In genomic region chr16:67658849-67659674, GRCh38 we compare ENCODE assay signal across 8 cellular contexts. TPM values are rescaled to one million over a fixed set of nuclear protein-coding genes. Genes with fewer than 3 reads are reported as not detected.
A peak's percentile ranks its signal among the peaks of the same experiment; 100 is the strongest.
DNase-seq lines count a peak whose midpoint lies in the region; ATAC-seq and TF ChIP-seq lines count a peak whose summit lies in the region.

No MANE protein-coding gene starts in this region.

- peaks cover 13 to 22% of the 10 kb centered on the region in 2 donors for H3K4me1 ChIP-seq in left lung
- H3K4me1 ChIP-seq in thoracic aorta (ENCODE audit: control insufficient read depth in 1 of 2, low read depth in 2 of 2): peaks cover 12 to 19% of the 10 kb centered on the region in 2 donors

- H3K27ac Mint-ChIP-seq in activated CD8-positive, alpha-beta memory T cell treated with anti-CD3 and anti-CD28 coated beads, Interleukin-2, amount 10 ng/mL, durations not matched to agents 7 days and 5 days: peak overlapping the region; percentile 76
- peak overlapping the region; percentile 93 for H3K27ac Mint-ChIP-seq in activated naive CD8-positive, alpha-beta T cell

- H3K36me3 ChIP-seq in left lung (peaks cover 0 to 34% of the 10 kb centered on the region in 2 donors), thoracic aorta (peaks cover 15% of the 10 kb centered on the region)

- peaks cover 12% of the 10 kb centered on the region for H3K36me3 Mint-ChIP-seq in activated CD8-positive, alpha-beta memory T cell treated with anti-CD3 and anti-CD28 coated beads, Interleukin-2, amount 10 ng/mL, durations not matched to agents 7 days and 5 days
- no peaks in the 10 kb centered on the region for H3K36me3 Mint-ChIP-seq in activated naive CD8-positive, alpha-beta T cell

- H3K27me3 ChIP-seq in left lung: peaks cover 9 to 16% of the 10 kb centered on the region in 2 donors
- H3K27me3 ChIP-seq in thoracic aorta (replicated peaks; ENCODE audit: insufficient read depth): no peaks in the 10 kb centered on the region

- CTCF ChIA-PET in activated CD8-positive, alpha-beta memory T cell treated with anti-CD3 and anti-CD28 coated beads, Interleukin-2, amount 10 ng/mL, durations not matched to agents 7 days and 5 days (lab: Charles Lee): interaction anchor here (0.6 to 17.7 kb wide), 11 partner anchors 9 to 178 kb away, joined by 3 to 199 read pairs (median 5); partner anchors contain the start of genes ATP6V0D1 and CARMIL2

- no peaks in the 10 kb centered on the region for H3K9me3 ChIP-seq in left lung
- no peaks in the 10 kb centered on the region for H3K9me3 ChIP-seq in thoracic aorta

- H3K27ac ChIP-seq in left lung: no peak overlapping the region
- H3K27ac ChIP-seq in thoracic aorta: no peak overlapping the region

- H3K4me1 Mint-ChIP-seq in activated CD8-positive, alpha-beta memory T cell treated with anti-CD3 and anti-CD28 coated beads, Interleukin-2, amount 10 ng/mL, durations not matched to agents 7 days and 5 days: peaks cover 19% of the 10 kb centered on the region
- H3K4me1 Mint-ChIP-seq in activated naive CD8-positive, alpha-beta T cell (ENCODE audit: low read depth): peaks cover 20% of the 10 kb centered on the region

- no peak for ATAC-seq in activated CD8-positive, alpha-beta memory T cell treated with anti-CD3 and anti-CD28 coated beads, Interleukin-2, amount 10 ng/mL, durations not matched to agents 7 days and 5 days
- ATAC-seq in left lung (no peak), thoracic aorta (ENCODE audit: insufficient number of reproducible peaks, low FRiP score, low read depth) (no peak), GM21528 (IDR thresholded peaks at IDR 0.05; ENCODE audit: low FRiP score, unreplicated experiment) (no peak)

- intact Hi-C loops in left lung (cut with DNase I): loop anchor here in 1 of 2 donors (10.0 kb wide), 1 partner anchor 114 kb away; no protein-coding TSS in a partner anchor

- no peaks in the 10 kb centered on the region for H3K9me3 Mint-ChIP-seq in activated CD8-positive, alpha-beta memory T cell treated with anti-CD3 and anti-CD28 coated beads, Interleukin-2, amount 10 ng/mL, durations not matched to agents 7 days and 5 days (ENCODE audit: low read depth)
- no peaks in the 10 kb centered on the region for H3K9me3 Mint-ChIP-seq in activated naive CD8-positive, alpha-beta T cell (ENCODE audit: low read depth)

- peak overlapping the region; percentile 94 for H3K4me3 Mint-ChIP-seq in activated CD8-positive, alpha-beta memory T cell treated with anti-CD3 and anti-CD28 coated beads, Interleukin-2, amount 10 ng/mL, durations not matched to agents 7 days and 5 days
- H3K4me3 Mint-ChIP-seq in activated naive CD8-positive, alpha-beta T cell: peak overlapping the region; percentile 94

- no peak for TF ChIP-seq CTCF in left lung (IDR thresholded peaks at IDR 0.05)
- no peak for TF ChIP-seq CTCF in thoracic aorta (IDR thresholded peaks at IDR 0.05)

- DNase-seq in activated CD8-positive, alpha-beta memory T cell treated with anti-CD3 and anti-CD28 coated beads, Interleukin-2, amount 10 ng/mL, durations not matched to agents 7 days and 5 days: peak; percentile 41
- no peak for DNase-seq in activated CD8-positive, alpha-beta memory T cell treated with anti-CD3 and anti-CD28 coated beads, Interleukin-2, amount 50 U/mL, for 4 hours
- DNase-seq in left lung (no peak), thoracic aorta (ENCODE audit: low spot score) (no peak), T-helper 9 cell (no peak)
- DNase-seq in stimulated activated naive CD4-positive, alpha-beta T cell (lab: John Stamatoyannopoulos, UW): no peak

- H3K4me3 ChIP-seq in left lung (peak overlapping the region; percentile 83 to 96), thoracic aorta (peak overlapping the region; percentile 91)

- no peaks in the 10 kb centered on the region for H3K27me3 Mint-ChIP-seq in activated CD8-positive, alpha-beta memory T cell treated with anti-CD3 and anti-CD28 coated beads, Interleukin-2, amount 10 ng/mL, durations not matched to agents 7 days and 5 days
- H3K27me3 Mint-ChIP-seq in activated naive CD8-positive, alpha-beta T cell: no peaks in the 10 kb centered on the region

RNA-seq across cellular contexts. Expression of gene ACD, which starts 1.0 kb away (rescaled TPM):
- total RNA-seq in activated CD8-positive, alpha-beta memory T cell treated with anti-CD3 and anti-CD28 coated beads, Interleukin-2, amount 10 ng/mL, durations not matched to agents 7 days and 5 days: 10 to 100 TPM; 49.7 to 58.1 TPM
- total RNA-seq in left lung: 10 to 100 TPM; 12.9 to 15.2 TPM
- 10 to 100 TPM; 16.9 to 20.4 TPM for total RNA-seq in thoracic aorta

RNA-seq across cellular contexts. Expression of gene PARD6A, which starts 1.7 kb away (rescaled TPM):
- 10 to 100 TPM; 15.2 to 15.5 TPM for total RNA-seq in activated CD8-positive, alpha-beta memory T cell treated with anti-CD3 and anti-CD28 coated beads, Interleukin-2, amount 10 ng/mL, durations not matched to agents 7 days and 5 days
- 1 to 10 TPM; 3.8 to 4.1 TPM for total RNA-seq in left lung
- total RNA-seq in thoracic aorta: 10 to 100 TPM in 1 of 2 donors, 1 to 10 TPM in 1; 5.7 to 10.7 TPM

RNA-seq across cellular contexts. Expression of gene ENKD1, which starts 7.5 kb away (rescaled TPM):
- 1 to 10 TPM; 6.2 to 8.0 TPM for total RNA-seq in activated CD8-positive, alpha-beta memory T cell treated with anti-CD3 and anti-CD28 coated beads, Interleukin-2, amount 10 ng/mL, durations not matched to agents 7 days and 5 days
- 10 to 100 TPM; 11.2 to 16.0 TPM for total RNA-seq in left lung
- total RNA-seq in thoracic aorta: 10 to 100 TPM; 15.4 to 17.6 TPM

RNA-seq across cellular contexts. Expression of gene C16orf86, which starts 7.6 kb away (rescaled TPM):
- 1 to 10 TPM; 4.1 to 5.1 TPM for total RNA-seq in activated CD8-positive, alpha-beta memory T cell treated with anti-CD3 and anti-CD28 coated beads, Interleukin-2, amount 10 ng/mL, durations not matched to agents 7 days and 5 days
- total RNA-seq in left lung (1 to 10 TPM; 2.6 to 3.6 TPM), thoracic aorta (10 to 100 TPM in 1 of 2 donors, 1 to 10 TPM in 1; 6.6 to 11.9 TPM)

RNA-seq across cellular contexts. Expression of gene CARMIL2, which starts 14.1 kb away (rescaled TPM):
- 100 to 1,000 TPM; 154 to 174 TPM for total RNA-seq in activated CD8-positive, alpha-beta memory T cell treated with anti-CD3 and anti-CD28 coated beads, Interleukin-2, amount 10 ng/mL, durations not matched to agents 7 days and 5 days
- total RNA-seq in left lung: 1 to 10 TPM; 1.6 to 2.9 TPM
- total RNA-seq in thoracic aorta: 1 to 10 TPM in 1 of 2 donors, under 1 TPM in 1; 0.42 to 1.2 TPM
